ENCODE assay signal across 12 cellular contexts in the genomic region with DNA sequence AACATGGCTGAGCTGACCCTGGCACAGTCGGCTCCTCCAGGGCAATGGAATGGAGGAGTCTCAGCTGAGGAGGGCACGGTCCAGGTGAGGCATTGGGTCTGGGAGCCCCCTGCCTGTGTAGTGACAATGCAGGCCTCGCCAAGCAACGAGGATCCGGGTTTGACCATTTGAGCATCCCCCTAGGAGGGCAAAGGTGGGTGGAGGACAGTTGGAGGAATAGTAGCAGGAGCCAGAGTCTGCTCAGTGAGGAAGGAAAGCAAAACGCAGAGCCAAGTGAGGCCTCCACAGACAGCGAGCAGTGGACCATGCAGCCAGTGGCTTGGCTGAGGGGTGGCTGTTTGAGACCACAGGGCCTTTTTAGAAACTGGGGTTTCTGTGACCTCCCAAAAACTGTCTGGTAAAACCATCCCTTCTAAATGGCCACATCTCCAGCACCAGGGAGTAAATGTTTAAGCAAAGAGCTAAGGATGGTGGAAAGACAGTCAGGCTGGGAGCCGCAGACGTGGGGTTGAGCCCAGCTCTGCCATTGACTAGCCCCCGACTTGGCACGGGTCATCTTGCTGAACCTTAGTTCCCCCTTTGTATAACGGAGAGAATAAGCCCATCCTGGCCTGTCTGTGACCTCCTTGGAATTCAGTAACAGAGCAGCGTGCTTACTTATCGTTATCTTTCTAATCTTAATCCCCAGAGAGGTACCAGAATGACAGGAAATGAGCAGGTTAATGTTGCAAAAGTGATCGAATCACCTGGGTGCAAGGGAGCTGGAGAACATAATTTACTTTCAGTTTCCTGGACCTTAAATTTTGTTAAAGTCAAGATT. TPM values are rescaled to one million over a fixed set of nuclear protein-coding genes. Genes with fewer than 3 reads are reported as not detected.
DNase-seq lines count a peak whose midpoint lies in the region; ATAC-seq lines count a peak whose summit lies in the region.
"Had no signal": no experiment of that assay in that cellular context is flagged by ENCODE, and none has a peak within 500 bp of the region (broad histone marks: within the 10 kb centered on the region; RNA-seq: fewer than 3 reads in every experiment).

No MANE protein-coding gene starts in this region.

- no peak for DNase-seq in activated CD4-positive, alpha-beta T cell treated with anti-CD3 and anti-CD28 coated beads, Interleukin-2, amount 10 ng/mL, durations not matched to agents 7 days and 5 days
- no peak for DNase-seq in activated CD4-positive, alpha-beta T cell treated with anti-CD3 and anti-CD28 coated beads, Interleukin-2, amount 50 U/mL, for 4 hours
- DNase-seq in cerebellum (ENCODE audit: low spot score) (peak; percentile 70), occipital lobe (lab: John Stamatoyannopoulos, UW) (no peak), 8988T (no peak), HuH-7 (ENCODE audit: low spot score) (no peak)
- DNase-seq: NCI-H2029, tibial artery had no signal

- POLR2A ChIA-PET in activated CD4-positive, alpha-beta T cell treated with anti-CD3 and anti-CD28 coated beads, Interleukin-2, amount 10 ng/mL, durations not matched to agents 7 days and 5 days (lab: Charles Lee), result no interaction called here

- H3K27me3 Mint-ChIP-seq in activated CD4-positive, alpha-beta T cell treated with anti-CD3 and anti-CD28 coated beads, Interleukin-2, amount 10 ng/mL, durations not matched to agents 7 days and 5 days, result no peaks in the 10 kb centered on the region
- H3K27me3 Mint-ChIP-seq in stimulated activated memory B cell treated with anti-CD40 and anti-IgM and Interleukin-4, amounts not matched to agents 10 μg/mL and 1 μg/mL and 100 μg/mL, for 72 hours, result no peaks in the 10 kb centered on the region

- no peaks in the 10 kb centered on the region for H3K9me3 ChIP-seq in KOPT-K1 (ENCODE audit: insufficient read depth, low read length, poor library complexity, severe bottlenecking)
- H3K9me3 ChIP-seq: tibial artery had no signal

- no peak overlapping the region for H3K4me3 Mint-ChIP-seq in activated CD4-positive, alpha-beta T cell treated with anti-CD3 and anti-CD28 coated beads, Interleukin-2, amount 10 ng/mL, durations not matched to agents 7 days and 5 days
- H3K4me3 Mint-ChIP-seq in stimulated activated memory B cell treated with anti-CD40 and anti-IgM and Interleukin-4, amounts not matched to agents 10 μg/mL and 1 μg/mL and 100 μg/mL, for 72 hours, result peak overlapping the region; percentile 7
- H3K4me3 Mint-ChIP-seq: mesothelial cell of epicardium had no signal

- no peaks in the 10 kb centered on the region for H3K36me3 ChIP-seq in KOPT-K1 (ENCODE audit: insufficient read depth, low read length)
- H3K36me3 ChIP-seq: cardiac muscle cell had no signal

- H3K27ac Mint-ChIP-seq in activated CD4-positive, alpha-beta T cell treated with anti-CD3 and anti-CD28 coated beads, Interleukin-2, amount 10 ng/mL, durations not matched to agents 7 days and 5 days, result peak overlapping the region; percentile 96
- H3K27ac Mint-ChIP-seq in stimulated activated memory B cell treated with anti-CD40 and anti-IgM and Interleukin-4, amounts not matched to agents 10 μg/mL and 1 μg/mL and 100 μg/mL, for 72 hours, result peak overlapping the region; percentile 91
- H3K27ac Mint-ChIP-seq: mesothelial cell of epicardium had no signal

- ATAC-seq in stimulated activated memory B cell treated with anti-CD40 and anti-IgM and Interleukin-4, amounts not matched to agents 10 μg/mL and 1 μg/mL and 100 μg/mL, for 72 hours, result peak; percentile 24

- H3K9me3 Mint-ChIP-seq in activated CD4-positive, alpha-beta T cell treated with anti-CD3 and anti-CD28 coated beads, Interleukin-2, amount 10 ng/mL, durations not matched to agents 7 days and 5 days, result peaks cover 3% of the 10 kb centered on the region
- no peaks in the 10 kb centered on the region for H3K9me3 Mint-ChIP-seq in stimulated activated memory B cell treated with anti-CD40 and anti-IgM and Interleukin-4, amounts not matched to agents 10 μg/mL and 1 μg/mL and 100 μg/mL, for 72 hours
- H3K9me3 Mint-ChIP-seq: mesothelial cell of epicardium had no signal

- H3K36me3 Mint-ChIP-seq in activated CD4-positive, alpha-beta T cell treated with anti-CD3 and anti-CD28 coated beads, Interleukin-2, amount 10 ng/mL, durations not matched to agents 7 days and 5 days (ENCODE audit: low read depth), result peaks cover 39% of the 10 kb centered on the region
- peaks cover 52% of the 10 kb centered on the region for H3K36me3 Mint-ChIP-seq in stimulated activated memory B cell treated with anti-CD40 and anti-IgM and Interleukin-4, amounts not matched to agents 10 μg/mL and 1 μg/mL and 100 μg/mL, for 72 hours

- CTCF ChIA-PET in activated CD4-positive, alpha-beta T cell treated with anti-CD3 and anti-CD28 coated beads, Interleukin-2, amount 10 ng/mL, durations not matched to agents 7 days and 5 days (lab: Charles Lee), result interaction anchor here (0.9 to 6.5 kb wide), 7 partner anchors 12 to 73 kb away, joined by 3 to 25 read pairs (median 3); no protein-coding TSS in a partner anchor

- peaks cover 41% of the 10 kb centered on the region for H3K4me1 Mint-ChIP-seq in activated CD4-positive, alpha-beta T cell treated with anti-CD3 and anti-CD28 coated beads, Interleukin-2, amount 10 ng/mL, durations not matched to agents 7 days and 5 days
- peaks cover 50% of the 10 kb centered on the region for H3K4me1 Mint-ChIP-seq in stimulated activated memory B cell treated with anti-CD40 and anti-IgM and Interleukin-4, amounts not matched to agents 10 μg/mL and 1 μg/mL and 100 μg/mL, for 72 hours

- H3K27ac ChIP-seq in KOPT-K1 (ENCODE audit: low read depth, low read length, poor library complexity, severe bottlenecking), result peak overlapping the region; percentile 32
- H3K27ac ChIP-seq: cardiac muscle cell, tibial artery had no signal

RNA-seq across cellular contexts. Expression of a gene that starts 46.8 kb away (rescaled TPM):
- 10 to 100 TPM; 55.2 to 57.1 TPM for total RNA-seq in activated CD4-positive, alpha-beta T cell treated with anti-CD3 and anti-CD28 coated beads, Interleukin-2, amount 10 ng/mL, durations not matched to agents 7 days and 5 days
- 30.7 TPM for total RNA-seq in cerebellum
- total RNA-seq in occipital lobe, result 40.6 TPM
